Comparison of ENCODE assay signal across 8 cellular contexts in the genomic region with DNA sequence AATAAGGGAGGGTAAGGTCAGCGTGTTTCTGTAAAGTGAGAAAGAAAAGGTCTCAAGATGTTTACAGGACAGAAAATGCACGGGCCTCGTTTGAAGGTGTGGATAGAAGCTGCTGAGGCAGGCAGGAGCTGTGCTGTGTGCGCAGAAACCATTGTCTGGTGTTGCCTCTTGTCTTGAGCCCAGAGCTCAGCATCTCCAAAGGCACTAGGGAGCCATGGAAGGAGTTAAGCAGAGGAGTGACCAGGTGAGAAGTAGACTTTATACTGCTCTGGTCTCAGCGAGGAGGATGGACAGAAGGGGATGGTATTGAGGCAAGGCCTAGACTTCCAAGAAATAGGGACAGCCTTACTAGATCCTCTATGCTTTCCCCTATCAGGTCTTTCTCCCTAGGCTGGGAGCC. TPM values are rescaled to one million over a fixed set of nuclear protein-coding genes. Genes with fewer than 3 reads are reported as not detected.
DNase-seq lines count a peak whose midpoint lies in the region; ATAC-seq and TF ChIP-seq lines count a peak whose summit lies in the region.

No MANE protein-coding gene starts in this region.

- H3K9ac ChIP-seq in fibroblast of lung (ENCODE audit: insufficient read depth, low read length) (no peak overlapping the region), parathyroid adenoma (no peak overlapping the region)

- peaks cover 6% of the 10 kb centered on the region for H3K4me1 ChIP-seq in CD8-positive, alpha-beta memory T cell (ENCODE audit: insufficient read depth, low read length)
- no peaks in the 10 kb centered on the region for H3K4me1 ChIP-seq in fibroblast of lung (ENCODE audit: control insufficient read depth, extremely low read depth, insufficient read depth, low read length)
- H3K4me1 ChIP-seq in parathyroid adenoma: no peaks in the 10 kb centered on the region
- peaks cover 9% of the 10 kb centered on the region for H3K4me1 ChIP-seq in OCI-LY7 (ENCODE audit: insufficient read depth, low read length, poor library complexity, severe bottlenecking)
- peaks cover 3 to 10% of the 10 kb centered on the region in 2 donors for H3K4me1 ChIP-seq in adrenal gland (replicated peaks in 1 of 2)

- no TSS peak for BruUV-seq in OCI-LY7 (replicated peaks; lab: Mats Ljungman, UMichigan)

- H3K9me3 Mint-ChIP-seq in CD8-positive, alpha-beta memory T cell: no peaks in the 10 kb centered on the region

- TF ChIP-seq CTCF in fibroblast of lung (conservative IDR thresholded peaks at IDR 0.05 in 1 of 2, IDR thresholded peaks at IDR 0.05 in 1 of 2; ENCODE audit: low read depth in 1 of 2, low read length in 2 of 2) (no peak), parathyroid adenoma (IDR thresholded peaks at IDR 0.05) (no peak), OCI-LY7 (conservative IDR thresholded peaks at IDR 0.05; ENCODE audit: low read length) (no peak), adrenal gland (IDR thresholded peaks at IDR 0.05) (no peak)

- H3K79me2 ChIP-seq in fibroblast of lung (ENCODE audit: control insufficient read depth, insufficient read depth, low read length) (no peaks in the 10 kb centered on the region), parathyroid adenoma (no peaks in the 10 kb centered on the region), OCI-LY7 (ENCODE audit: insufficient read depth, low read depth, low read length) (no peaks in the 10 kb centered on the region)

- peak overlapping the region; percentile 59 for H3K27ac ChIP-seq in CD8-positive, alpha-beta memory T cell (ENCODE audit: low read depth, low read length)
- no peak overlapping the region for H3K27ac ChIP-seq in fibroblast of lung (ENCODE audit: insufficient read depth, low read length)
- H3K27ac ChIP-seq in parathyroid adenoma: peak overlapping the region; percentile 53
- H3K27ac ChIP-seq in OCI-LY7 (ENCODE audit: low read depth, low read length, poor library complexity, severe bottlenecking): no peak overlapping the region
- peak overlapping the region in 2 of 5 donors; percentile 77 to 84 for H3K27ac ChIP-seq in adrenal gland

- no peaks in the 10 kb centered on the region for H3K9me2 ChIP-seq in OCI-LY7 (ENCODE audit: insufficient read depth, low read length)

- H3K4me2 ChIP-seq in fibroblast of lung (ENCODE audit: extremely low read depth, insufficient read depth, low read length) (peak overlapping the region; percentile 8), parathyroid adenoma (ENCODE audit: low read length) (no peak overlapping the region), OCI-LY7 (ENCODE audit: low read length) (no peak overlapping the region)

- no peak overlapping the region for H2AFZ ChIP-seq in fibroblast of lung (ENCODE audit: low read length)
- peak overlapping the region; percentile 76 for H2AFZ ChIP-seq in parathyroid adenoma
- no peak overlapping the region for H2AFZ ChIP-seq in OCI-LY7 (ENCODE audit: low read length)

- no peak for DNase-seq in CD8-positive, alpha-beta memory T cell
- DNase-seq in fibroblast of lung (ENCODE audit: low read depth in 2 of 2) (no peak), OCI-LY7 (ENCODE audit: low spot score) (no peak), adrenal gland (no peak), NCI-H2196 (lab: John Stamatoyannopoulos, UW; ENCODE audit: unreplicated experiment) (no peak), NCI-H1930 (lab: John Stamatoyannopoulos, UW) (no peak)

- no peaks in the 10 kb centered on the region for H3K27me3 ChIP-seq in CD8-positive, alpha-beta memory T cell (ENCODE audit: insufficient read depth, low read length, poor library complexity, severe bottlenecking)
- H3K27me3 ChIP-seq in fibroblast of lung (ENCODE audit: control insufficient read depth, insufficient read depth, low read length) (no peaks in the 10 kb centered on the region), parathyroid adenoma (ENCODE audit: control insufficient read depth, insufficient read depth, low read length) (no peaks in the 10 kb centered on the region), adrenal gland (no peaks in the 10 kb centered on the region)

- H3K4me3 Mint-ChIP-seq in CD8-positive, alpha-beta memory T cell: peak overlapping the region; percentile 58 to 83 (median 73)

- H3K27ac Mint-ChIP-seq in CD8-positive, alpha-beta memory T cell: peak overlapping the region in 5 of 8 donors; percentile 14 to 68 (median 39)

- no peak for TF ChIP-seq POLR2A in adrenal gland (IDR thresholded peaks at IDR 0.05)

- H4K20me1 ChIP-seq in fibroblast of lung (ENCODE audit: control insufficient read depth, extremely low read depth, insufficient read depth, low read length) (no peaks in the 10 kb centered on the region), OCI-LY7 (ENCODE audit: insufficient read depth, low read length) (0 out of 2 replicates have a peak, but pooled peaks cover 6% of the 10 kb centered on the region)

- H3K4me3 ChIP-seq in CD8-positive, alpha-beta memory T cell (ENCODE audit: low read length): peak overlapping the region; percentile 62
- H3K4me3 ChIP-seq in fibroblast of lung (replicated peaks in 1 of 4; ENCODE audit: control extremely low read depth in 1 of 4, insufficient read depth in 1 of 4, low read depth in 3 of 4, low read length in 4 of 4) (peak overlapping the region in 2 of 4 experiments; percentile 23 to 64), parathyroid adenoma (ENCODE audit: low read depth, low read length) (no peak overlapping the region), OCI-LY7 (ENCODE audit: low read depth, low read length, poor library complexity, severe bottlenecking) (no peak overlapping the region), adrenal gland (peak overlapping the region in 2 of 4 donors; percentile 47 to 64)

- peaks cover 10 to 14% (median 12%) of the 10 kb centered on the region in 3 donors for H3K4me1 Mint-ChIP-seq in CD8-positive, alpha-beta memory T cell

- H3K36me3 Mint-ChIP-seq in CD8-positive, alpha-beta memory T cell: no peaks in the 10 kb centered on the region

- no peaks in the 10 kb centered on the region for H3K27me3 Mint-ChIP-seq in CD8-positive, alpha-beta memory T cell

- no peaks in the 10 kb centered on the region for H3K36me3 ChIP-seq in CD8-positive, alpha-beta memory T cell (ENCODE audit: insufficient read depth, low read length)
- H3K36me3 ChIP-seq in fibroblast of lung (ENCODE audit: control insufficient read depth, insufficient read depth, low read length): no peaks in the 10 kb centered on the region
- no peaks in the 10 kb centered on the region for H3K36me3 ChIP-seq in parathyroid adenoma (ENCODE audit: control insufficient read depth, insufficient read depth, low read length)
- peaks cover 10% of the 10 kb centered on the region; the same call in 1 of the 2 replicates for H3K36me3 ChIP-seq in OCI-LY7 (ENCODE audit: insufficient read depth, low read length)
- H3K36me3 ChIP-seq in adrenal gland (replicated peaks in 1 of 2): peaks cover 0 to 4% of the 10 kb centered on the region in 2 donors

- 94 to 96% (median 96%) methylated on average over 5 of the region's 5 CpGs for WGBS in adrenal gland, 4 donors

- CTCF ChIA-PET in CD8-positive, alpha-beta memory T cell (lab: Charles Lee): interaction anchor here (1.1 to 8.0 kb wide), 13 partner anchors 9 to 89 kb away, joined by 3 to 75 read pairs (median 8); partner anchors contain the start of genes CAND2 and RPL32
- CTCF ChIA-PET in OCI-LY7 (lab: Charles Lee; ENCODE audit: unreplicated experiment): interaction anchor here (0.5 to 1.6 kb wide), 2 partner anchors 9 to 172 kb away, joined by 3 to 20 read pairs; no protein-coding TSS in a partner anchor

- no peaks in the 10 kb centered on the region for H3K9me3 ChIP-seq in CD8-positive, alpha-beta memory T cell (ENCODE audit: low read length)
- no peaks in the 10 kb centered on the region for H3K9me3 ChIP-seq in fibroblast of lung (ENCODE audit: control insufficient read depth, insufficient read depth, low read depth, low read length)
- no peaks in the 10 kb centered on the region for H3K9me3 ChIP-seq in parathyroid adenoma (ENCODE audit: control insufficient read depth, low read length)
- H3K9me3 ChIP-seq in OCI-LY7 (ENCODE audit: low read length): no peaks in the 10 kb centered on the region
- no peaks in the 10 kb centered on the region for H3K9me3 ChIP-seq in adrenal gland (replicated peaks in 1 of 3)

- peak; percentile 3 for ATAC-seq in SK-N-SH treated with all-trans-retinoic acid at 6 μM for 48 hours

- POLR2A ChIA-PET in CD8-positive, alpha-beta memory T cell (lab: Charles Lee): interaction anchor here (1.2 to 3.2 kb wide), 4 partner anchors 11 to 1842 kb away, joined by 3 to 23 read pairs (median 7); partner anchors contain the start of genes CAND2 and RPL32
- POLR2A ChIA-PET in OCI-LY7 (lab: Charles Lee): no interaction called here

- intact Hi-C loops in OCI-LY7 (cut with micrococcal nuclease; ENCODE audit: unreplicated experiment) (no loop called here), adrenal gland (cut with DNase I) (no loop called here)

RNA-seq across cellular contexts. Expression of gene CAND2, which starts 13.0 kb away (rescaled TPM):
- total RNA-seq in CD8-positive, alpha-beta memory T cell: 1 to 10 TPM; 1.0 to 1.1 TPM
- polyA plus RNA-seq in CD8-positive, alpha-beta memory T cell: 2.1 TPM
- total RNA-seq in fibroblast of lung (12.1 and 16.7 TPM in 2 replicates), OCI-LY7 (2022) (4.0 and 4.1 TPM in 2 replicates), adrenal gland (10 to 100 TPM in 4 of 8 donors, 1 to 10 TPM in 4; 6.2 to 17.9 (median 10.3) TPM)
- polyA plus RNA-seq in fibroblast of lung (1.6 and 2.5 TPM in 2 replicates), adrenal gland (1 to 10 TPM; 1.1 to 7.5 (median 4.7) TPM)
- 2.5 and 3.6 TPM in 2 replicates for polyA plus RNA-seq in fibroblast of lung (2012)
- polyA minus RNA-seq in fibroblast of lung (ENCODE audit: low replicate concordance): 10.4 and 19.5 TPM in 2 replicates
- total RNA-seq in OCI-LY7 (2014; rRNA removed; shearing (Covaris generic)): 8.9 and 11.0 TPM in 2 replicates

RNA-seq across cellular contexts. Expression of gene RPL32, which starts 31.9 kb away (rescaled TPM):
- 1,000 to 10,000 TPM; 2,528 to 2,642 TPM for total RNA-seq in CD8-positive, alpha-beta memory T cell
- polyA plus RNA-seq in CD8-positive, alpha-beta memory T cell: 2,743 TPM
- total RNA-seq in fibroblast of lung (1,141 and 1,244 TPM in 2 replicates), OCI-LY7 (2022) (2,099 and 2,324 TPM in 2 replicates), adrenal gland (1,000 to 10,000 TPM in 5 of 8 donors, 100 to 1,000 TPM in 3; 695 to 2,605 (median 1,261) TPM)
- polyA plus RNA-seq in fibroblast of lung (1,855 and 2,018 TPM in 2 replicates), adrenal gland (1,000 to 10,000 TPM; 1,244 to 2,745 (median 2,081) TPM)
- polyA plus RNA-seq in fibroblast of lung (2012): 2,758 and 2,760 TPM in 2 replicates
- 351 and 379 TPM in 2 replicates for polyA minus RNA-seq in fibroblast of lung (ENCODE audit: low replicate concordance)
- 3,339 and 3,717 TPM in 2 replicates for total RNA-seq in OCI-LY7 (2014; rRNA removed; shearing (Covaris generic))

RNA-seq across cellular contexts. Expression of gene TMEM40, which starts 50.4 kb away (rescaled TPM):
- total RNA-seq in CD8-positive, alpha-beta memory T cell: not detected
- not detected for polyA plus RNA-seq in CD8-positive, alpha-beta memory T cell
- under 0.01 TPM in 1 of 2 replicates, not detected in the other for total RNA-seq in fibroblast of lung
- polyA plus RNA-seq in fibroblast of lung: 0.33 TPM in 1 of 2 replicates, not detected in the other
- polyA plus RNA-seq in fibroblast of lung (2012): not detected in 2 replicates
- not detected in 2 replicates for polyA minus RNA-seq in fibroblast of lung (ENCODE audit: low replicate concordance)
- not detected in 2 replicates for total RNA-seq in OCI-LY7 (2014; rRNA removed; shearing (Covaris generic))
- total RNA-seq in OCI-LY7 (2022): not detected in 2 replicates
- total RNA-seq in adrenal gland: 1 to 10 TPM in 1 of 8 donors, not detected in 7; 1.3 TPM
- polyA plus RNA-seq in adrenal gland: 1 to 10 TPM in 1 of 3 donors, under 1 TPM in 1, not detected in 1; 0.72 to 1.5 TPM

Comparison
In these comparisons a context has a peak if more than half of its experiments do, and no peak if none do; other contexts are left out.
1. H3K27ac ChIP-seq: peak in CD8-positive, alpha-beta memory T cell (single experiment) and parathyroid adenoma (single experiment); none in fibroblast of lung (single experiment) and OCI-LY7 (single experiment).